In genomic region chr5:141508808-141509611, GRCh38 we compare ENCODE assay signal across 8 cellular contexts. TPM values are rescaled to one million over a fixed set of nuclear protein-coding genes. Genes with fewer than 3 reads are reported as not detected.
DNase-seq lines count a peak whose midpoint lies in the region; ATAC-seq lines count a peak whose summit lies in the region.

No MANE protein-coding gene starts in this region.

- H3K4me3 ChIP-seq in MG63 (peak overlapping the region; percentile 22), right cardiac atrium (ENCODE audit: low read length) (peak overlapping the region; percentile 5), skeletal muscle tissue (ENCODE audit: low read length in 3 of 3) (peak overlapping the region in 2 of 3 donors; percentile 3 to 29)

- H3K9me3 ChIP-seq in MG63 = no peaks in the 10 kb centered on the region
- H3K9me3 ChIP-seq in right cardiac atrium (ENCODE audit: control insufficient read depth, low read length) = no peaks in the 10 kb centered on the region
- no peaks in the 10 kb centered on the region for H3K9me3 ChIP-seq in skeletal muscle tissue (ENCODE audit: control insufficient read depth in 3 of 3, low read length in 3 of 3)

- H3K9ac ChIP-seq in skeletal muscle tissue (ENCODE audit: low read depth in 1 of 3, low read length in 3 of 3) = peak overlapping the region in 2 of 3 donors; percentile 40 to 64

- H3K36me3 ChIP-seq in MG63 = peaks cover 63% of the 10 kb centered on the region
- peaks cover 21 to 28% (median 24%) of the 10 kb centered on the region in 3 donors for H3K36me3 ChIP-seq in skeletal muscle tissue (ENCODE audit: control insufficient read depth in 3 of 3, insufficient read depth in 3 of 3, low read length in 3 of 3)

- H3K27me3 ChIP-seq in MG63 (no peaks in the 10 kb centered on the region), right cardiac atrium (ENCODE audit: control insufficient read depth, insufficient read depth) (no peaks in the 10 kb centered on the region), skeletal muscle tissue (ENCODE audit: control insufficient read depth in 3 of 3, insufficient read depth in 3 of 3, low read length in 3 of 3) (no peaks in the 10 kb centered on the region)

- intact Hi-C loops in right cardiac atrium (cut with DNase I) = no loop called here

- H3K4me1 ChIP-seq in right cardiac atrium (ENCODE audit: control insufficient read depth, insufficient read depth, low read length) (peaks cover 10% of the 10 kb centered on the region), skeletal muscle tissue (ENCODE audit: control insufficient read depth in 3 of 3, insufficient read depth in 3 of 3, low read length in 3 of 3) (peaks cover 55 to 60% (median 56%) of the 10 kb centered on the region in 3 donors)

- DNase-seq in GF-D8 (lab: John Stamatoyannopoulos, UW) = peak; percentile 88
- DNase-seq in MG63 = peak; percentile 99
- DNase-seq in amniotic stem cell (lab: John Stamatoyannopoulos, UW) = peak; percentile 95
- DNase-seq in right cardiac atrium = peak; percentile 86 to 89 (median 89)
- no peak for DNase-seq in putamen (ENCODE audit: low spot score)

- ATAC-seq in right cardiac atrium (peak; percentile 80), GM18858 (IDR thresholded peaks at IDR 0.05; ENCODE audit: unreplicated experiment) (no peak), HG03571 (IDR thresholded peaks at IDR 0.05; ENCODE audit: unreplicated experiment) (no peak)

- 30% methylated on average over 23 of the region's 23 CpGs for WGBS in right cardiac atrium

- H3K27ac ChIP-seq in right cardiac atrium (ENCODE audit: low read length) = peak overlapping the region; percentile 37
- H3K27ac ChIP-seq in skeletal muscle tissue (ENCODE audit: low read depth, low read length) = peak overlapping the region; percentile 75

RNA-seq across cellular contexts. Expression of gene PCDHGC5, which starts 20.1 kb away (rescaled TPM):
- total RNA-seq in MG63 (2014; rRNA removed; shearing (Covaris generic); ENCODE audit: low replicate concordance) = 0.46 TPM in 1 of 2 replicates, not detected in the other
- total RNA-seq in right cardiac atrium (1 to 10 TPM; 1.4 to 2.3 (median 1.9) TPM), skeletal muscle tissue (2.1 TPM)
- polyA plus RNA-seq in right cardiac atrium = 1.4 TPM

RNA-seq across cellular contexts. Expression of gene PCDHGC4, which starts 24.2 kb away (rescaled TPM):
- total RNA-seq in MG63 (2014; rRNA removed; shearing (Covaris generic); ENCODE audit: low replicate concordance) = not detected in 2 replicates
- 1 to 10 TPM; 1.4 to 2.3 (median 1.8) TPM for total RNA-seq in right cardiac atrium
- polyA plus RNA-seq in right cardiac atrium = 1.3 TPM
- 3.7 TPM for total RNA-seq in skeletal muscle tissue

RNA-seq across cellular contexts. Expression of gene PCDHGC3, which starts 33.2 kb away (rescaled TPM):
- total RNA-seq in MG63 (2014; rRNA removed; shearing (Covaris generic); ENCODE audit: low replicate concordance) = 42.3 and 49.8 TPM in 2 replicates
- total RNA-seq in right cardiac atrium (10 to 100 TPM; 19.6 to 42.5 (median 33.5) TPM), skeletal muscle tissue (38.1 TPM)
- polyA plus RNA-seq in right cardiac atrium = 35.5 TPM

Comparison
In these comparisons a context has a peak if more than half of its experiments do, and no peak if none do; other contexts are left out.
1. ATAC-seq: peak in right cardiac atrium (2 of 2); none in GM18858 (single experiment) and HG03571 (single experiment).
2. Peak in every context shown above with its lines, with median percentiles within 50 percentile points of each other: H3K4me3 ChIP-seq.